ENCODE assay signal across 24 cellular contexts in genomic region chr14:100910888-100911664, GRCh38. TPM values are rescaled to one million over a fixed set of nuclear protein-coding genes. Genes with fewer than 3 reads are reported as not detected.
A peak's percentile ranks its signal among the peaks of the same experiment; 100 is the strongest.
DNase-seq lines count a peak whose midpoint lies in the region; ATAC-seq, FAIRE-seq and TF ChIP-seq lines count a peak whose summit lies in the region.
"Had no signal": no experiment of that assay in that cellular context is flagged by ENCODE, and none has a peak within 500 bp of the region (broad histone marks: within the 10 kb centered on the region; RNA-seq: fewer than 3 reads in every experiment).

No MANE protein-coding gene starts in this region.

- peak; percentile 5 for DNase-seq in AG20443 (ENCODE audit: low spot score)
- no peak for DNase-seq in IMR-90
- peak in 1 of 2 experiments; percentile 43 for DNase-seq in H1 (ENCODE audit: low read depth in 1 of 2, low spot score in 2 of 2)
- no peak for DNase-seq in neural progenitor cell (ENCODE audit: low spot score)
- DNase-seq in amniotic stem cell (lab: John Stamatoyannopoulos, UW), result no peak
- DNase-seq in NCI-H1694 treated with DMSO at 0.1 percent for 48 hours (lab: John Stamatoyannopoulos, UW), result no peak
- DNase-seq: C1 segment of cervical spinal cord; CD4-positive, alpha-beta memory T cell; COR-L47; DMS53; MV-4-11; NCI-H1105; NCI-H1436 treated with DMSO at 0.1 percent for 48 hours; NCI-H2107; NCI-H524; NCI-H774; SIG-M5 had no signal

- H3K79me1 ChIP-seq in IMR-90 (ENCODE audit: low read depth in 1 of 2, low read length in 2 of 2) (peaks cover 9 to 40% of the 10 kb centered on the region in 2 experiments; a peak in 3 of 4 replicates), H1 (ENCODE audit: low read depth, low read length) (no peaks in the 10 kb centered on the region)

- H3K18ac ChIP-seq in IMR-90 (ENCODE audit: low read depth, low read length), result no peak overlapping the region
- H3K18ac ChIP-seq in H1 (ENCODE audit: extremely low read depth, low read length), result no peak overlapping the region

- intact Hi-C loops in IMR-90 (cut with micrococcal nuclease), result no loop called here

- H3K4me1 ChIP-seq in IMR-90 (ENCODE audit: control insufficient read depth, insufficient read depth, low read length) (peaks cover 10% of the 10 kb centered on the region), H1 (replicated peaks in 1 of 4; ENCODE audit: control insufficient read depth in 3 of 4, insufficient read depth in 4 of 4, low read length in 3 of 4) (no peaks in the 10 kb centered on the region), neural progenitor cell (peaks cover 28% of the 10 kb centered on the region)

- peaks cover 6% of the 10 kb centered on the region; the same call in 1 of the 2 replicates for H3K9me1 ChIP-seq in IMR-90 (ENCODE audit: insufficient read depth, low read length)

- H3K9me3 Mint-ChIP-seq in neural progenitor cell, result no peaks in the 10 kb centered on the region
- H3K9me3 Mint-ChIP-seq: CD4-positive, alpha-beta memory T cell had no signal

- BruUV-seq in IMR-90 (replicated peaks; lab: Mats Ljungman, UMichigan), result no TSS peak

- H2BK120ac ChIP-seq in IMR-90 (ENCODE audit: low read depth, low read length) (no peak overlapping the region), H1 (replicated peaks; ENCODE audit: low read depth, low read length) (no peak overlapping the region)

- H3K4me2 ChIP-seq in IMR-90 (ENCODE audit: low read depth, low read length) (no peak overlapping the region), H1 (ENCODE audit: insufficient read depth in 1 of 2, low read depth in 2 of 2, low read length in 2 of 2) (no peak overlapping the region), neural progenitor cell (peak overlapping the region; percentile 57)

- dilution Hi-C loops in IMR-90 (cut with HindIII; ENCODE audit: low sequenced_read_pairs, unreplicated experiment), result no loop called here

- no peak for FAIRE-seq in H1 (lab: Jason Lieb, UNC)
- FAIRE-seq: G401.6, H54, RCC 7860 had no signal

- H3K23ac ChIP-seq in IMR-90 (ENCODE audit: low read depth, low read length), result no peak overlapping the region
- no peak overlapping the region for H3K23ac ChIP-seq in H1 (ENCODE audit: insufficient read length)

- H4K8ac ChIP-seq in IMR-90 (ENCODE audit: low read depth in 2 of 2, low read length in 2 of 2) (no peak overlapping the region), H1 (ENCODE audit: extremely low read depth, insufficient read depth, low read length) (no peak overlapping the region; the same call in 1 of the 2 replicates)

- no peak overlapping the region for H2BK15ac ChIP-seq in IMR-90 (ENCODE audit: low read depth, low read length)
- H2BK15ac ChIP-seq in H1 (ENCODE audit: low read length), result no peak overlapping the region

- in situ Hi-C loops in IMR-90 (cut with MboI; ENCODE audit: low sequenced_read_pairs), result no loop called here

- H2BK5ac ChIP-seq in IMR-90 (ENCODE audit: low read depth, low read length, poor library complexity, severe bottlenecking) (no peak overlapping the region), H1 (ENCODE audit: low read depth, low read length) (no peak overlapping the region)

- H3F3A ChIP-seq in neural progenitor cell (ENCODE audit: low read depth), result peaks cover 14% of the 10 kb centered on the region

- WGBS in IMR-90 (ENCODE audit: extremely low coverage in 2 of 2, insufficient read length in 1 of 2), 2 experiments, result 93% methylated on average over 6 of the region's 21 CpGs; no CpG with 5 or more reads in 1 of the 2 experiments
- WGBS in H1 (ENCODE audit: extremely low coverage in 1 of 2, insufficient coverage in 1 of 2, insufficient read length in 1 of 2, insufficient replicate concordance in 2 of 2, low coverage in 1 of 2, low lambda C conversion rate in 2 of 2, missing lambda C conversion rate in 1 of 2), 2 experiments, result 91% methylated on average over 21 of the region's 21 CpGs; no CpG with 5 or more reads in 1 of the 2 experiments

- peak overlapping the region; percentile 14; the same call in 1 of the 2 replicates for H2AK5ac ChIP-seq in IMR-90 (ENCODE audit: low read depth, low read length)
- H2AK5ac ChIP-seq in H1 (ENCODE audit: low read depth, low read length), result no peak overlapping the region

- no peak overlapping the region for H3K4me3 ChIP-seq in IMR-90 (ENCODE audit: insufficient read depth, low read depth, low read length)
- H3K4me3 ChIP-seq in H1 (ENCODE audit: extremely low read depth in 1 of 4, insufficient read depth in 2 of 4, low read depth in 3 of 4, low read length in 4 of 4), result no peak overlapping the region
- H3K4me3 ChIP-seq in neural progenitor cell, result no peak overlapping the region
- H3K4me3 ChIP-seq: SK-N-MC had no signal

- H3K27me3 ChIP-seq in IMR-90 (ENCODE audit: control insufficient read depth, insufficient read depth, low read length), result 0 out of 2 replicates have a peak, but pooled peaks cover 2% of the 10 kb centered on the region
- peaks cover 0 to 1% (median 0%) of the 10 kb centered on the region in 4 experiments; a peak in 1 of 7 replicates for H3K27me3 ChIP-seq in H1 (replicated peaks in 1 of 4; ENCODE audit: control insufficient read depth in 3 of 4, extremely low read depth in 1 of 4, insufficient read depth in 3 of 4, low read length in 3 of 4)
- no peaks in the 10 kb centered on the region for H3K27me3 ChIP-seq in neural progenitor cell

- TF ChIP-seq RAD21 in IMR-90 (IDR thresholded peaks at IDR 0.05; ENCODE audit: low read length) (no peak), H1 (IDR thresholded peaks at IDR 0.05 in 1 of 2, conservative IDR thresholded peaks at IDR 0.05 in 1 of 2; ENCODE audit: low read depth in 2 of 2, low read length in 2 of 2) (peak; percentile 25 to 39; a peak in 3 of 4 replicates)

- no peaks in the 10 kb centered on the region for H3K9me3 ChIP-seq in IMR-90 (ENCODE audit: control insufficient read depth, insufficient read depth, low read length)
- H3K9me3 ChIP-seq in H1 (ENCODE audit: insufficient read depth in 2 of 2, low read depth in 1 of 2, low read length in 1 of 2), result no peaks in the 10 kb centered on the region
- no peaks in the 10 kb centered on the region for H3K9me3 ChIP-seq in neural progenitor cell (ENCODE audit: low read depth)

- H3K4ac ChIP-seq in IMR-90 (ENCODE audit: low read depth, low read length) (no peak overlapping the region), H1 (replicated peaks; ENCODE audit: insufficient read length, low read depth, low read length) (no peak overlapping the region)

- H2BK12ac ChIP-seq in H1 (ENCODE audit: low read depth, low read length), result no peak overlapping the region

- H3K56ac ChIP-seq in IMR-90 (ENCODE audit: extremely low read depth, insufficient read depth, low read length), result no peak overlapping the region
- no peak overlapping the region for H3K56ac ChIP-seq in H1 (replicated peaks; ENCODE audit: insufficient read length, low read depth, low read length)

- peaks cover 10% of the 10 kb centered on the region for H3K4me1 Mint-ChIP-seq in neural progenitor cell
- H3K4me1 Mint-ChIP-seq: CD4-positive, alpha-beta memory T cell; IgD-negative memory B cell had no signal

- no peak overlapping the region for H3K14ac ChIP-seq in IMR-90 (replicated peaks; ENCODE audit: low read depth, low read length)
- H3K14ac ChIP-seq in H1 (ENCODE audit: insufficient read length), result no peak overlapping the region

- POLR2A ChIA-PET in IMR-90 (lab: Charles Lee; ENCODE audit: unreplicated experiment) (no interaction called here), H1 (lab: Charles Lee; ENCODE audit: partially characterized antibody) (interaction anchor here (0.6 kb wide), 1 partner anchor 104 kb away, joined by 3 read pairs; no protein-coding TSS in a partner anchor)

- peaks cover 5% of the 10 kb centered on the region for H3K27me3 Mint-ChIP-seq in neural progenitor cell (ENCODE audit: insufficient read depth, low read depth)
- H3K27me3 Mint-ChIP-seq: IgD-negative memory B cell had no signal

- H3K36me3 Mint-ChIP-seq in neural progenitor cell, result no peaks in the 10 kb centered on the region
- H3K36me3 Mint-ChIP-seq: CD4-positive, alpha-beta memory T cell; IgD-negative memory B cell had no signal

- no peak overlapping the region for H2AK9ac ChIP-seq in IMR-90 (replicated peaks; ENCODE audit: low read depth, low read length, poor library complexity)

- H4K20me1 ChIP-seq in IMR-90 (ENCODE audit: insufficient read depth, low read length) (peaks cover 51% of the 10 kb centered on the region), H1 (replicated peaks in 1 of 2; ENCODE audit: control insufficient read depth in 1 of 2, insufficient read depth in 2 of 2, low read length in 2 of 2) (no peaks in the 10 kb centered on the region), neural progenitor cell (ENCODE audit: low read depth) (no peaks in the 10 kb centered on the region)

- H4K5ac ChIP-seq in IMR-90 (ENCODE audit: low read depth, low read length) (no peak overlapping the region), H1 (ENCODE audit: insufficient read length, low read depth, low read length) (no peak overlapping the region)

- TF ChIP-seq CTCF in IMR-90 (conservative IDR thresholded peaks at IDR 0.05; ENCODE audit: low read depth, low read length), result no peak
- peak in 1 of 3 experiments; percentile 19; a peak in 2 of 4 replicates for TF ChIP-seq CTCF in H1 (IDR thresholded peaks at IDR 0.05; ENCODE audit: control extremely low read depth in 1 of 3, insufficient read depth in 1 of 3, low read depth in 1 of 3, low read length in 3 of 3)
- no peak for TF ChIP-seq CTCF in neural progenitor cell (IDR thresholded peaks at IDR 0.05)

- TF ChIP-seq EP300 in H1 (IDR thresholded peaks at IDR 0.05; ENCODE audit: borderline replicate concordance in 1 of 2, low read depth in 2 of 2, low read length in 2 of 2), result no peak

- no peak overlapping the region for H2AFZ ChIP-seq in IMR-90 (replicated peaks; ENCODE audit: low read length, poor library complexity)
- H2AFZ ChIP-seq in H1 (ENCODE audit: low read length), result no peak overlapping the region
- H2AFZ ChIP-seq in neural progenitor cell (replicated peaks), result no peak overlapping the region

- ATAC-seq in IMR-90 (ENCODE audit: low read depth), result no peak
- ATAC-seq in GM21786 (IDR thresholded peaks at IDR 0.05; ENCODE audit: unreplicated experiment), result no peak

- H4K91ac ChIP-seq in IMR-90 (ENCODE audit: insufficient read depth, low read depth, low read length) (no peak overlapping the region), H1 (replicated peaks; ENCODE audit: insufficient read length, low read length) (no peak overlapping the region)

- H3K9ac ChIP-seq in IMR-90 (ENCODE audit: low read depth, low read length) (no peak overlapping the region), H1 (replicated peaks in 1 of 4; ENCODE audit: extremely low read depth in 1 of 4, low read depth in 3 of 4, low read length in 3 of 4) (no peak overlapping the region), neural progenitor cell (no peak overlapping the region)

- no peaks in the 10 kb centered on the region for H3K79me2 ChIP-seq in H1 (ENCODE audit: control insufficient read depth in 1 of 2, insufficient read depth in 2 of 2, low read length in 2 of 2)
- H3K79me2 ChIP-seq in neural progenitor cell (ENCODE audit: low read depth), result no peaks in the 10 kb centered on the region

- H3K27ac Mint-ChIP-seq in neural progenitor cell, result no peak overlapping the region
- H3K27ac Mint-ChIP-seq: CD4-positive, alpha-beta memory T cell; IgD-negative memory B cell had no signal

- no peak overlapping the region for H3K4me3 Mint-ChIP-seq in neural progenitor cell
- H3K4me3 Mint-ChIP-seq: CD4-positive, alpha-beta memory T cell; IgD-negative memory B cell had no signal

- TF ChIP-seq POLR2A in IMR-90 (IDR thresholded peaks at IDR 0.05; ENCODE audit: low read depth, low read length) (no peak), H1 (IDR thresholded peaks at IDR 0.05; ENCODE audit: control extremely low read depth in 1 of 2, low read depth in 2 of 2, low read length in 2 of 2) (no peak)

- H3K23me2 ChIP-seq in H1 (ENCODE audit: low read depth, low read length), result no peaks in the 10 kb centered on the region

- H3K36me3 ChIP-seq in IMR-90 (ENCODE audit: control insufficient read depth, insufficient read depth, low read length) (peaks cover 47% of the 10 kb centered on the region), H1 (ENCODE audit: control insufficient read depth in 2 of 4, insufficient read depth in 4 of 4, low read length in 3 of 4) (no peaks in the 10 kb centered on the region), neural progenitor cell (no peaks in the 10 kb centered on the region)

- H3K27ac ChIP-seq in IMR-90 (ENCODE audit: insufficient read depth, low read length) (0 out of 2 replicates have a peak overlapping the region, but pooled peaks have one; percentile 15), H1 (ENCODE audit: low read depth, low read length) (no peak overlapping the region), neural progenitor cell (no peak overlapping the region)
- H3K27ac ChIP-seq: SK-N-MC had no signal

- H2BK20ac ChIP-seq in IMR-90 (ENCODE audit: low read depth, low read length), result no peak overlapping the region
- no peak overlapping the region for H2BK20ac ChIP-seq in H1 (ENCODE audit: low read length)

- CTCF ChIA-PET in IMR-90 (lab: Yijun Ruan, JAX) (no interaction called here), H1 (lab: Charles Lee; ENCODE audit: partially characterized antibody) (interaction anchor here (0.9 to 1.2 kb wide), 3 partner anchors 60 to 328 kb away, joined by 3 to 4 read pairs (median 3); no protein-coding TSS in a partner anchor)

RNA-seq across cellular contexts. Expression of gene RTL1, which starts 7.6 kb away (rescaled TPM):
- total RNA-seq in IMR-90 (2012; rRNA removed) (not detected in 2 replicates), neural progenitor cell (ENCODE audit: low replicate concordance) (0.15 and 0.65 TPM in 2 replicates)
- polyA plus RNA-seq in IMR-90 (2012; rRNA removed) (not detected in 2 replicates), H1 (2011; rRNA removed) (0.02 TPM in 1 of 2 replicates, not detected in the other)
- not detected in 2 replicates for polyA plus RNA-seq in IMR-90 (2012; cell fraction: cytosol; rRNA removed)
- polyA plus RNA-seq in IMR-90 (2012; cell fraction: nucleus; rRNA removed; ENCODE audit: low replicate concordance), result not detected in 2 replicates
- total RNA-seq in H1 (2021; fragmentation: NEBNext Ultra II Directional; extraction: Animal tissue kit (Norgen Biotek cat#: 25700)), result not detected in 2 replicates
- polyA plus RNA-seq in H1 (2011; cell fraction: cytosol; rRNA removed), result not detected
- polyA plus RNA-seq in H1 (2011; cell fraction: nucleus; rRNA removed), result 0.01 TPM
- polyA plus RNA-seq in H1 (2012, experiment 1 of 2), result not detected in 4 replicates
- 0.05 TPM for polyA plus RNA-seq in H1 (2012, experiment 2 of 2)
- polyA plus RNA-seq in H1 (2013, experiment 1 of 2), result 0.02 TPM
- polyA plus RNA-seq in H1 (2013, experiment 2 of 2), result not detected
- polyA minus RNA-seq in H1 (2011; rRNA and poly(A)+ RNA removed), result not detected in 2 replicates
- not detected for polyA minus RNA-seq in H1 (2011; cell fraction: cytosol; rRNA and poly(A)+ RNA removed)
- not detected for polyA minus RNA-seq in H1 (2011; cell fraction: nucleus; rRNA and poly(A)+ RNA removed)
- total RNA-seq: CD4-positive, alpha-beta memory T cell had no signal
- polyA plus RNA-seq: AG04450; CD4-positive, alpha-beta memory T cell; IgD-negative memory B cell had no signal
